Comparison of ENCODE assay signal across 27 cellular contexts in genomic region chr3:44571024-44571423, GRCh38. TPM values are rescaled to one million over a fixed set of nuclear protein-coding genes. Genes with fewer than 3 reads are reported as not detected.
DNase-seq lines count a peak whose midpoint lies in the region; ATAC-seq, FAIRE-seq and TF ChIP-seq lines count a peak whose summit lies in the region.
"Had no signal": no experiment of that assay in that cellular context is flagged by ENCODE, and none has a peak within 500 bp of the region (broad histone marks: within the 10 kb centered on the region; RNA-seq: fewer than 3 reads in every experiment).

No MANE protein-coding gene starts in this region.

- H2AFZ ChIP-seq in HCT116 (ENCODE audit: low read depth, low read length, poor library complexity, severe bottlenecking): no peak overlapping the region
- no peak overlapping the region for H2AFZ ChIP-seq in K562 (ENCODE audit: low read depth, low read length)

- H3K79me2 ChIP-seq in HCT116 (ENCODE audit: insufficient read depth, low read length): no peaks in the 10 kb centered on the region
- no peaks in the 10 kb centered on the region for H3K79me2 ChIP-seq in K562 (ENCODE audit: control insufficient read depth, insufficient read depth, low read length)

- POLR2A ChIA-PET in HCT116 (lab: Charles Lee) (no interaction called here), K562 (lab: Yijun Ruan, JAX) (no interaction called here), T-cell (lab: Charles Lee) (no interaction called here)

- no peaks in the 10 kb centered on the region for H3K9me2 ChIP-seq in HCT116 (ENCODE audit: insufficient read depth)

- H3K36me3 Mint-ChIP-seq in T-cell: peaks cover 60% of the 10 kb centered on the region

- peaks cover 0 to 14% of the 10 kb centered on the region in 2 experiments; a peak in 2 of 4 replicates for H3K9me3 ChIP-seq in HCT116 (ENCODE audit: control insufficient read depth in 1 of 2, insufficient read depth in 1 of 2, low read depth in 1 of 2, low read length in 2 of 2)
- H3K9me3 ChIP-seq in adipocyte (ENCODE audit: control insufficient read depth, low read length): peaks cover 48% of the 10 kb centered on the region
- H3K9me3 ChIP-seq in K562 (replicated peaks; ENCODE audit: control insufficient read depth, insufficient read depth, low read depth, low read length): peaks cover 4% of the 10 kb centered on the region
- H3K9me3 ChIP-seq: BE2C had no signal

- H3K9me1 ChIP-seq in K562 (ENCODE audit: control insufficient read depth, insufficient read depth, low read length): no peaks in the 10 kb centered on the region

- H3K9me3 Mint-ChIP-seq in T-cell: peaks cover 35 to 63% (median 59%) of the 10 kb centered on the region in 3 donors

- RAD21 ChIA-PET in HCT116 (lab: Charles Lee; ENCODE audit: low non-redundant PET in 1 of 2, low total read pairs in 2 of 2, uncharacterized antibody in 2 of 2, unreplicated experiment in 2 of 2): no interaction called here

- H3K27me3 Mint-ChIP-seq in T-cell: no peaks in the 10 kb centered on the region
- H3K27me3 Mint-ChIP-seq: CD4-positive, alpha-beta memory T cell; CD4-positive, CD25-positive, alpha-beta regulatory T cell; CD8-positive, alpha-beta memory T cell had no signal

- H3K27me3 ChIP-seq in HCT116 (ENCODE audit: insufficient read depth, low read length): no peaks in the 10 kb centered on the region
- H3K27me3 ChIP-seq in adipocyte (replicated peaks; ENCODE audit: control insufficient read depth, insufficient read depth, low read length): no peaks in the 10 kb centered on the region
- no peaks in the 10 kb centered on the region for H3K27me3 ChIP-seq in K562 (ENCODE audit: control insufficient read depth in 2 of 2, insufficient read depth in 2 of 2, low read length in 2 of 2)
- H3K27me3 ChIP-seq: BE2C, BLaER1 had no signal

- intact Hi-C loops in HCT116 (cut with micrococcal nuclease) (no loop called here), K562 (cut with micrococcal nuclease) (no loop called here)

- H4K20me1 ChIP-seq in HCT116 (ENCODE audit: insufficient read depth) (no peaks in the 10 kb centered on the region), K562 (replicated peaks; ENCODE audit: control insufficient read depth, insufficient read depth, low read length) (no peaks in the 10 kb centered on the region)
- H4K20me1 ChIP-seq: BLaER1 had no signal

- in situ Hi-C loops in K562 (cut with MboI): no loop called here

- BruUV-seq in HCT116 (replicated peaks; lab: Mats Ljungman, UMichigan): no TSS peak
- BruUV-seq in K562 (replicated peaks; lab: Mats Ljungman, UMichigan): no TSS peak

- TF ChIP-seq POLR2A in HCT116 (IDR thresholded peaks at IDR 0.05; ENCODE audit: borderline replicate concordance, extremely low read depth, insufficient read depth, insufficient read length) (no peak), K562 (conservative IDR thresholded peaks at IDR 0.05) (no peak)

- H3K27ac ChIP-seq in HCT116 (ENCODE audit: low read depth, low read length) (no peak overlapping the region), K562 (ENCODE audit: extremely low read depth, low read depth, low read length) (no peak overlapping the region)
- H3K27ac ChIP-seq: BLaER1 had no signal

- no peaks in the 10 kb centered on the region for H3K4me1 Mint-ChIP-seq in T-cell
- H3K4me1 Mint-ChIP-seq: CD14-positive monocyte; CD4-positive, alpha-beta memory T cell; CD4-positive, CD25-positive, alpha-beta regulatory T cell had no signal

- no peak overlapping the region for H3K4me3 ChIP-seq in HCT116 (replicated peaks in 1 of 2; ENCODE audit: low read depth in 1 of 2, low read length in 2 of 2)
- H3K4me3 ChIP-seq in adipocyte (ENCODE audit: low read length): peak overlapping the region; percentile 2
- H3K4me3 ChIP-seq in K562: no peak overlapping the region
- H3K4me3 ChIP-seq: BLaER1, GM12878 had no signal

- TF ChIP-seq RAD21 in HCT116 (IDR thresholded peaks at IDR 0.05; ENCODE audit: low read depth) (no peak), K562 (CRISPR knock-in tag; conservative IDR thresholded peaks at IDR 0.05 in 1 of 2, IDR thresholded peaks at IDR 0.05 in 1 of 2) (no peak)

- ATAC-seq in HCT116 (no peak), K562 (no peak), GM18519 (IDR thresholded peaks at IDR 0.05; ENCODE audit: low FRiP score, unreplicated experiment) (no peak), T-cell (replicated peaks in 1 of 4) (no peak)
- ATAC-seq: GM12878 had no signal

- DNase-seq in HCT116 (ENCODE audit: low read depth, low spot score): no peak
- DNase-seq in adipocyte (ENCODE audit: low read depth): no peak
- DNase-seq in K562 (ENCODE audit: extremely low read depth in 1 of 4, low spot score in 3 of 4): no peak
- DNase-seq in T-cell: no peak
- DNase-seq: 8988T; ACHN; BE2C; C1 segment of cervical spinal cord; CD4-positive, alpha-beta memory T cell; CD4-positive, CD25-positive, alpha-beta regulatory T cell; CD8-positive, alpha-beta memory T cell; COR-L47; DMS 273 treated with DMSO at 0.1 percent for 48 hours; DMS153; DMS53; DMS79; DND-41; EL; GDM1 had no signal

- H3K36me3 ChIP-seq in HCT116 (ENCODE audit: control insufficient read depth in 1 of 2, insufficient read depth in 2 of 2, low read length in 2 of 2) (no peaks in the 10 kb centered on the region), adipocyte (ENCODE audit: control insufficient read depth, insufficient read depth, low read length, severe bottlenecking) (peaks cover 48% of the 10 kb centered on the region), K562 (ENCODE audit: control insufficient read depth, insufficient read depth, low read length) (no peaks in the 10 kb centered on the region)
- H3K36me3 ChIP-seq: BE2C had no signal

- no peak for TF ChIP-seq EP300 in K562 (IDR thresholded peaks at IDR 0.05; ENCODE audit: low read length)

- TF ChIP-seq CTCF in HCT116 (IDR thresholded peaks at IDR 0.05 in 2 of 3, conservative IDR thresholded peaks at IDR 0.05 in 1 of 3; ENCODE audit: borderline replicate concordance in 1 of 3, insufficient read depth in 1 of 3, low read depth in 2 of 3, low read length in 2 of 3): no peak
- TF ChIP-seq CTCF in K562 (IDR thresholded peaks at IDR 0.05 in 2 of 3, conservative IDR thresholded peaks at IDR 0.05 in 1 of 3; ENCODE audit: insufficient read depth in 2 of 3, low read depth in 1 of 3, low read length in 3 of 3): no peak

- H3K27ac Mint-ChIP-seq in T-cell: no peak overlapping the region
- H3K27ac Mint-ChIP-seq: CD14-positive monocyte; CD4-positive, alpha-beta memory T cell; CD4-positive, CD25-positive, alpha-beta regulatory T cell; CD8-positive, alpha-beta memory T cell had no signal

- 0% methylated on average over 4 of the region's 4 CpGs for WGBS in K562 (ENCODE audit: insufficient coverage, low coverage, missing lambda C conversion rate)

- no peak overlapping the region for H3K4me3 Mint-ChIP-seq in T-cell
- H3K4me3 Mint-ChIP-seq: CD14-positive monocyte; CD4-positive, CD25-positive, alpha-beta regulatory T cell; CD8-positive, alpha-beta memory T cell had no signal

- CTCF ChIA-PET in HCT116 (lab: Charles Lee) (no interaction called here), K562 (lab: Yijun Ruan, JAX; ENCODE audit: low intra/inter-chr PET ratio) (no interaction called here), T-cell (lab: Charles Lee) (no interaction called here)

- FAIRE-seq in K562 (lab: Jason Lieb, UNC): no peak
- FAIRE-seq: A204.1, GM12878, GM12892, GM18507, GM19239 had no signal

- H3K4me2 ChIP-seq in HCT116 (ENCODE audit: low read length): no peak overlapping the region
- no peak overlapping the region for H3K4me2 ChIP-seq in K562 (ENCODE audit: insufficient read depth, low read length)
- H3K4me2 ChIP-seq: BLaER1 had no signal

- H3K9ac ChIP-seq in HCT116 (ENCODE audit: low read length): no peak overlapping the region
- no peak overlapping the region for H3K9ac ChIP-seq in adipocyte (ENCODE audit: low read length)
- H3K9ac ChIP-seq in K562 (ENCODE audit: insufficient read depth in 1 of 2, low read depth in 2 of 2, low read length in 2 of 2): no peak overlapping the region
- H3K9ac ChIP-seq: BLaER1 had no signal

- H3K4me1 ChIP-seq in HCT116 (ENCODE audit: control insufficient read depth in 1 of 2, insufficient read depth in 2 of 2, low read length in 2 of 2): no peaks in the 10 kb centered on the region
- no peaks in the 10 kb centered on the region for H3K4me1 ChIP-seq in adipocyte (ENCODE audit: control insufficient read depth, insufficient read depth, low read length)
- no peaks in the 10 kb centered on the region for H3K4me1 ChIP-seq in K562 (replicated peaks in 1 of 2; ENCODE audit: control insufficient read depth in 2 of 2, insufficient read depth in 2 of 2, low read length in 2 of 2)
- H3K4me1 ChIP-seq: BE2C, BLaER1 had no signal

RNA-seq across cellular contexts. Expression of gene ZNF660, which starts 13.7 kb away (rescaled TPM):
- total RNA-seq in HCT116 (2021; ENCODE audit: unreplicated experiment) (not detected), K562 (2014; rRNA removed) (0.08 and 0.09 TPM in 2 replicates), K562 (2014; rRNA removed; fragmentation: Illumina TruSeq; extraction: Trizol) (0.65 and 0.96 TPM in 2 replicates), K562 (2015; rRNA removed; fragmentation: Illumina TruSeq; extraction: Trizol) (0.40 and 0.49 TPM in 2 replicates), K562 (2021) (0.13 and 0.29 TPM in 2 replicates), T-cell (under 1 TPM; 0.23 to 0.95 (median 0.60) TPM)
- polyA plus RNA-seq in HCT116 (2012): 0.03 TPM in 1 of 2 replicates, not detected in the other
- 0.49 and 0.92 TPM in 2 replicates for total RNA-seq in K562 (2011; cell fraction: chromatin; rRNA removed; ENCODE audit: low replicate concordance)
- total RNA-seq in K562 (2011; cell fraction: nucleolus; rRNA removed): 0.17 and 0.53 TPM in 2 replicates
- total RNA-seq in K562 (2011; cell fraction: nucleoplasm; rRNA removed): 1.1 and 1.2 TPM in 2 replicates
- polyA plus RNA-seq in K562 (2011; rRNA removed) (0.17 and 0.24 TPM in 2 replicates), K562 (2014; fragmentation: Illumina TruSeq; extraction: Trizol) (0.07 and 0.10 TPM in 2 replicates), K562 (2014; fragmentation: Nextera tagmentation; extraction: Ambion mirVana) (under 1 TPM; 0.06 to 0.07 TPM), K562 (2014; rRNA removed) (0.18 and 0.19 TPM in 2 replicates)
- polyA plus RNA-seq in K562 (2011; cell fraction: cytosol; rRNA removed): 0.04 and 0.12 TPM in 2 replicates
- polyA plus RNA-seq in K562 (2011; cell fraction: nucleus; rRNA removed): 0.14 and 0.23 TPM in 2 replicates
- polyA plus RNA-seq in K562 (2012): 0.26 and 0.27 TPM in 2 replicates
- polyA minus RNA-seq in K562 (2011; rRNA and poly(A)+ RNA removed): 0.35 and 1.1 TPM in 2 replicates
- not detected in 2 replicates for polyA minus RNA-seq in K562 (2011; cell fraction: cytosol; rRNA and poly(A)+ RNA removed)
- polyA minus RNA-seq in K562 (2011; cell fraction: nucleus; rRNA and poly(A)+ RNA removed): 0.27 and 0.33 TPM in 2 replicates
- total RNA-seq: CD4-positive, CD25-positive, alpha-beta regulatory T cell had no signal

RNA-seq across cellular contexts. Expression of gene ZKSCAN7, which starts 16.0 kb away (rescaled TPM):
- total RNA-seq in HCT116 (2021; ENCODE audit: unreplicated experiment) (not detected), K562 (2014; rRNA removed) (not detected in 2 replicates), K562 (2014; rRNA removed; fragmentation: Illumina TruSeq; extraction: Trizol) (not detected in 2 replicates), K562 (2015; rRNA removed; fragmentation: Illumina TruSeq; extraction: Trizol) (not detected in 2 replicates), K562 (2021) (0.07 TPM in 1 of 2 replicates, not detected in the other), T-cell (1 to 10 TPM; 1.3 to 6.0 (median 4.2) TPM)
- polyA plus RNA-seq in HCT116 (2012): 0.09 and 0.27 TPM in 2 replicates
- total RNA-seq in K562 (2011; cell fraction: chromatin; rRNA removed; ENCODE audit: low replicate concordance): not detected in 2 replicates
- not detected in 2 replicates for total RNA-seq in K562 (2011; cell fraction: nucleolus; rRNA removed)
- total RNA-seq in K562 (2011; cell fraction: nucleoplasm; rRNA removed): not detected in 2 replicates
- polyA plus RNA-seq in K562 (2011; rRNA removed) (not detected in 2 replicates), K562 (2014; fragmentation: Illumina TruSeq; extraction: Trizol) (not detected in 2 replicates), K562 (2014; fragmentation: Nextera tagmentation; extraction: Ambion mirVana) (not detected), K562 (2014; rRNA removed) (not detected in 2 replicates)
- polyA plus RNA-seq in K562 (2011; cell fraction: cytosol; rRNA removed): not detected in 2 replicates
- not detected in 2 replicates for polyA plus RNA-seq in K562 (2011; cell fraction: nucleus; rRNA removed)
- 0.10 TPM in 1 of 2 replicates, not detected in the other for polyA plus RNA-seq in K562 (2012)
- polyA minus RNA-seq in K562 (2011; rRNA and poly(A)+ RNA removed): not detected in 2 replicates
- polyA minus RNA-seq in K562 (2011; cell fraction: cytosol; rRNA and poly(A)+ RNA removed): not detected in 2 replicates
- not detected in 2 replicates for polyA minus RNA-seq in K562 (2011; cell fraction: nucleus; rRNA and poly(A)+ RNA removed)

RNA-seq across cellular contexts. Expression of gene ZNF197, which starts 53.8 kb away (rescaled TPM):
- 16.5 TPM for total RNA-seq in HCT116 (2021; ENCODE audit: unreplicated experiment)
- polyA plus RNA-seq in HCT116 (2012): 6.1 and 8.2 TPM in 2 replicates
- total RNA-seq in K562 (2011; cell fraction: chromatin; rRNA removed; ENCODE audit: low replicate concordance): 10.3 and 30.4 TPM in 2 replicates
- total RNA-seq in K562 (2011; cell fraction: nucleolus; rRNA removed): 6.7 and 10.7 TPM in 2 replicates
- total RNA-seq in K562 (2011; cell fraction: nucleoplasm; rRNA removed): 11.7 and 11.8 TPM in 2 replicates
- total RNA-seq in K562 (2014; rRNA removed): 12.1 and 13.1 TPM in 2 replicates
- 19.1 and 22.3 TPM in 2 replicates for total RNA-seq in K562 (2014; rRNA removed; fragmentation: Illumina TruSeq; extraction: Trizol)
- total RNA-seq in K562 (2015; rRNA removed; fragmentation: Illumina TruSeq; extraction: Trizol): 16.1 and 18.5 TPM in 2 replicates
- 12.7 and 13.9 TPM in 2 replicates for total RNA-seq in K562 (2021)
- polyA plus RNA-seq in K562 (2011; rRNA removed): 10.1 and 13.7 TPM in 2 replicates
- 6.7 and 7.2 TPM in 2 replicates for polyA plus RNA-seq in K562 (2011; cell fraction: cytosol; rRNA removed)
- polyA plus RNA-seq in K562 (2011; cell fraction: nucleus; rRNA removed): 4.9 and 7.4 TPM in 2 replicates
- 11.9 and 13.6 TPM in 2 replicates for polyA plus RNA-seq in K562 (2012)
- 15.7 and 16.7 TPM in 2 replicates for polyA plus RNA-seq in K562 (2014; fragmentation: Illumina TruSeq; extraction: Trizol)
- 1 to 10 TPM; 3.5 to 3.8 TPM for polyA plus RNA-seq in K562 (2014; fragmentation: Nextera tagmentation; extraction: Ambion mirVana)
- 9.4 and 11.0 TPM in 2 replicates for polyA plus RNA-seq in K562 (2014; rRNA removed)
- polyA minus RNA-seq in K562 (2011; rRNA and poly(A)+ RNA removed): 20.4 and 23.1 TPM in 2 replicates
- polyA minus RNA-seq in K562 (2011; cell fraction: cytosol; rRNA and poly(A)+ RNA removed): 7.5 and 8.1 TPM in 2 replicates
- 8.2 and 15.3 TPM in 2 replicates for polyA minus RNA-seq in K562 (2011; cell fraction: nucleus; rRNA and poly(A)+ RNA removed)
- 10 to 100 TPM in 3 of 5 donors, 1 to 10 TPM in 2; 8.2 to 16.0 (median 14.4) TPM for total RNA-seq in T-cell

Comparison
In these comparisons a context has a peak if more than half of its experiments do, and no peak if none do; other contexts are left out.
1. Of the 22 proteins assayed by ChIP-seq in both K562 and HCT116: peak only in K562: none; only in HCT116: none; in both: ZNF274; in neither: 21.